20 cellular contexts compared by ENCODE assay signal in genomic region chr5:3787604-3788003, GRCh38.
"Had no signal": no experiment of that assay in that cellular context is flagged by ENCODE, and none has a peak within 500 bp of the region (broad histone marks: within the 10 kb centered on the region; RNA-seq: fewer than 3 reads in every experiment).

No MANE protein-coding gene starts in this region.

- H3K4me1 Mint-ChIP-seq: naive thymus-derived CD8-positive, alpha-beta T cell; stimulated activated naive B cell treated with anti-CD40 and anti-IgM and Interleukin-4, amounts not matched to agents 10 μg/mL and 1 μg/mL and 100 μg/mL, for 72 hours; stimulated activated naive CD8-positive, alpha-beta T cell treated with anti-CD3 and anti-CD28 coated beads, Interleukin-15, amount 100 ng/mL, for 72 hours had no signal

- H3K4me2 ChIP-seq: smooth muscle cell had no signal

- H3K36me3 Mint-ChIP-seq: stimulated activated naive B cell treated with anti-CD40 and anti-IgM and Interleukin-4, amounts not matched to agents 10 μg/mL and 1 μg/mL and 100 μg/mL, for 72 hours had no signal

- H3K4me3 Mint-ChIP-seq: naive thymus-derived CD8-positive, alpha-beta T cell; stimulated activated naive B cell treated with anti-CD40 and anti-IgM and Interleukin-4, amounts not matched to agents 10 μg/mL and 1 μg/mL and 100 μg/mL, for 72 hours; stimulated activated naive CD8-positive, alpha-beta T cell treated with anti-CD3 and anti-CD28 coated beads, Interleukin-15, amount 100 ng/mL, for 72 hours had no signal

- FAIRE-seq: pancreas had no signal

- H3K4me1 ChIP-seq: esophagus muscularis mucosa, gastrocnemius medialis, pancreas, testis, tibial nerve, upper lobe of right lung, vagina had no signal

- H3K4me3 ChIP-seq: esophagus muscularis mucosa, gastrocnemius medialis, mucosa of descending colon, pancreas, smooth muscle cell, testis, tibial nerve, upper lobe of right lung, vagina had no signal

- H3K27ac ChIP-seq: epithelial cell of prostate, esophagus muscularis mucosa, gastrocnemius medialis, pancreas, testis, tibial nerve, upper lobe of right lung, vagina had no signal

- H3K9me3 ChIP-seq: gastrocnemius medialis, pancreas, testis, tibial nerve, upper lobe of right lung, vagina had no signal

- DNase-seq: effector memory CD4-positive, alpha-beta T cell; gastrocnemius medialis; left colon; mammary epithelial cell; mucosa of descending colon; naive thymus-derived CD8-positive, alpha-beta T cell; occipital lobe; pancreas; right cardiac atrium; stimulated activated CD4-positive, alpha-beta T cell treated with anti-CD3 and anti-CD28 coated beads, Interleukin-4, amount 100 ng/mL, for 1 hour; stimulated activated naive B cell treated with anti-CD40 and anti-IgM and Interleukin-4, amounts not matched to agents 10 μg/mL and 1 μg/mL and 100 μg/mL, for 72 hours; stimulated activated naive CD8-positive, alpha-beta T cell treated with anti-CD3 and anti-CD28 coated beads, Interleukin-15, amount 100 ng/mL, for 72 hours; testis; upper lobe of right lung had no signal

- H3K27me3 Mint-ChIP-seq: stimulated activated naive CD8-positive, alpha-beta T cell treated with anti-CD3 and anti-CD28 coated beads, Interleukin-15, amount 100 ng/mL, for 72 hours had no signal

- H3K9me3 Mint-ChIP-seq: stimulated activated naive B cell treated with anti-CD40 and anti-IgM and Interleukin-4, amounts not matched to agents 10 μg/mL and 1 μg/mL and 100 μg/mL, for 72 hours; stimulated activated naive CD8-positive, alpha-beta T cell treated with anti-CD3 and anti-CD28 coated beads, Interleukin-15, amount 100 ng/mL, for 72 hours had no signal

- H3K36me3 ChIP-seq: esophagus muscularis mucosa, gastrocnemius medialis, pancreas, tibial nerve, upper lobe of right lung, vagina had no signal

- H3K27me3 ChIP-seq: gastrocnemius medialis, testis, tibial nerve, upper lobe of right lung, vagina had no signal

- H3K27ac Mint-ChIP-seq: naive thymus-derived CD8-positive, alpha-beta T cell; progenitor cell of endocrine pancreas; stimulated activated naive B cell treated with anti-CD40 and anti-IgM and Interleukin-4, amounts not matched to agents 10 μg/mL and 1 μg/mL and 100 μg/mL, for 72 hours had no signal
